Comparison of ENCODE assay signal across 13 cellular contexts in the genomic region with DNA sequence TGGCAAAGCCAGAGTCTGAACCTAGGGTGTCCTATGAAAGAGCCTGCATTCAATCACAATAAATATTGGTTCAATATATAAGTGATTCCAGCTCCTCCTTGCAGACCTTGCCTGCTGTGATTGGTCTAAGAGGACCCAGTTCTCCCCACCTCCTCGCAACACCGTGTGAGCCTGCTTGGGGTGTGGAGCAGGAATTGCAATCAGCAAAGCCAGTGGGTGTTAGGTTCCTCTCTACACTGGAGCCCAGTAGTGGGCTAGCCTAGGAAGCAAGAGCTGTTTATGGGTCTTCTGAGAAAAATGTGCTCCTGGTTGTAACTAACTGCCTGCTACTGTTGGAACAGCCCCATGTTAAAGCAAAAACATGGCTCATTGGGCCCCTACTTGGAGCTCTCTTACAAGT. TPM values are rescaled to one million over a fixed set of nuclear protein-coding genes. Genes with fewer than 3 reads are reported as not detected.
DNase-seq lines count a peak whose midpoint lies in the region; ATAC-seq and TF ChIP-seq lines count a peak whose summit lies in the region.
"Had no signal": no experiment of that assay in that cellular context is flagged by ENCODE, and none has a peak within 500 bp of the region (broad histone marks: within the 10 kb centered on the region; RNA-seq: fewer than 3 reads in every experiment).

No MANE protein-coding gene starts in this region.

- H3K27me3 ChIP-seq in heart right ventricle, result no peaks in the 10 kb centered on the region
- H3K27me3 ChIP-seq in OCI-LY1 (ENCODE audit: insufficient read depth, low read length), result no peaks in the 10 kb centered on the region
- H3K27me3 ChIP-seq in thymus (ENCODE audit: control insufficient read depth, insufficient read depth), result no peaks in the 10 kb centered on the region
- no peaks in the 10 kb centered on the region for H3K27me3 ChIP-seq in transverse colon
- H3K27me3 ChIP-seq: brain microvascular endothelial cell, ovary had no signal

- no peak overlapping the region for H2AFZ ChIP-seq in OCI-LY1 (ENCODE audit: low read length)

- TF ChIP-seq EP300 in transverse colon (IDR thresholded peaks at IDR 0.05; ENCODE audit: low read depth), result no peak

- peaks cover 9 to 65% (median 45%) of the 10 kb centered on the region in 9 donors for H3K4me1 ChIP-seq in heart right ventricle
- H3K4me1 ChIP-seq in OCI-LY1 (ENCODE audit: insufficient read depth, low read length, severe bottlenecking), result peaks cover 97% of the 10 kb centered on the region
- peaks cover 65% of the 10 kb centered on the region for H3K4me1 ChIP-seq in thymus (ENCODE audit: control insufficient read depth, insufficient read depth, low read length)
- H3K4me1 ChIP-seq in transverse colon, result peaks cover 4 to 44% (median 18%) of the 10 kb centered on the region in 4 donors

- H3K9me2 ChIP-seq in OCI-LY1 (ENCODE audit: low read depth, low read length), result no peaks in the 10 kb centered on the region

- H3K4me1 Mint-ChIP-seq in glutamatergic neuron (ENCODE audit: low read depth, unreplicated experiment), result peaks cover 43% of the 10 kb centered on the region

- 62 to 69% methylated on average over 2 of the region's 2 CpGs for WGBS in heart right ventricle, 2 donors
- 69% methylated on average over 2 of the region's 2 CpGs for WGBS in thymus
- 84 to 100% methylated on average over 1 to 2 of the region's 2 CpGs for WGBS in transverse colon (ENCODE audit: low coverage in 1 of 2), 2 donors

- DNase-seq in heart right ventricle (no peak), left ventricle myocardium superior (no peak), glutamatergic neuron (no peak), HCEC 1CT (no peak), transverse colon (no peak), NCI-H2107 (lab: John Stamatoyannopoulos, UW) (no peak)
- DNase-seq: activated T-cell treated with anti-CD3 and anti-CD28 coated beads, Interleukin-2, amount 50 U/mL, for 4 hours; brain microvascular endothelial cell; NCI-H1105 treated with DMSO at 0.1 percent for 48 hours; NCI-H524; ovary had no signal

- TF ChIP-seq CTCF in heart right ventricle (IDR thresholded peaks at IDR 0.05) (no peak), OCI-LY1 (IDR thresholded peaks at IDR 0.05; ENCODE audit: low read length) (no peak), glutamatergic neuron (IDR thresholded peaks at IDR 0.05; ENCODE audit: partially characterized antibody, unreplicated experiment) (no peak), transverse colon (IDR thresholded peaks at IDR 0.05) (no peak)

- peaks cover 14% of the 10 kb centered on the region for H3K27me3 Mint-ChIP-seq in glutamatergic neuron (ENCODE audit: unreplicated experiment)

- H3K4me2 ChIP-seq in OCI-LY1 (ENCODE audit: low read length), result peak overlapping the region; percentile 93

- no peak overlapping the region for H3K27ac Mint-ChIP-seq in glutamatergic neuron (ENCODE audit: unreplicated experiment)

- peaks cover 4% of the 10 kb centered on the region for H3K36me3 Mint-ChIP-seq in glutamatergic neuron (ENCODE audit: unreplicated experiment)

- intact Hi-C loops in heart right ventricle (cut with DNase I) (no loop called here), left ventricle myocardium superior (cut with micrococcal nuclease) (no loop called here), transverse colon (cut with DNase I; ENCODE audit: low total_unique reads) (no loop called here)

- H4K20me1 ChIP-seq in OCI-LY1 (ENCODE audit: insufficient read depth, low read length), result no peaks in the 10 kb centered on the region

- H3K9me3 Mint-ChIP-seq in glutamatergic neuron (ENCODE audit: unreplicated experiment), result peaks cover 16% of the 10 kb centered on the region
- H3K9me3 Mint-ChIP-seq: activated T-cell treated with anti-CD3 and anti-CD28 coated beads, Interleukin-2, amount 50 U/mL, for 4 hours had no signal

- no peak for TF ChIP-seq POLR2A in transverse colon (IDR thresholded peaks at IDR 0.05)

- peaks cover 8% of the 10 kb centered on the region; the same call in 1 of the 2 replicates for H3F3A ChIP-seq in OCI-LY1 (ENCODE audit: insufficient read depth, low read length)

- peak overlapping the region; percentile 46 for H3K4me3 Mint-ChIP-seq in glutamatergic neuron (ENCODE audit: unreplicated experiment)
- H3K4me3 Mint-ChIP-seq: activated T-cell treated with anti-CD3 and anti-CD28 coated beads, Interleukin-2, amount 50 U/mL, for 4 hours had no signal

- peak overlapping the region; percentile 95 for H3K9ac ChIP-seq in OCI-LY1 (ENCODE audit: low read length)

- in situ Hi-C loops in transverse colon (cut with MboI; ENCODE audit: low pct_ligation_motif_present in 1 of 4, low pct_unique_long_range_greater_than_20kb in 1 of 4, low sequenced_read_pairs in 3 of 4), result no loop called here

- no peaks in the 10 kb centered on the region for H3K36me3 ChIP-seq in heart right ventricle
- peaks cover 7% of the 10 kb centered on the region; the same call in 1 of the 2 replicates for H3K36me3 ChIP-seq in OCI-LY1 (ENCODE audit: insufficient read depth, low read length)
- H3K36me3 ChIP-seq in thymus (ENCODE audit: control insufficient read depth, insufficient read depth), result no peaks in the 10 kb centered on the region
- H3K36me3 ChIP-seq in transverse colon, result no peaks in the 10 kb centered on the region
- H3K36me3 ChIP-seq: ovary had no signal

- no peaks in the 10 kb centered on the region for H3K9me3 ChIP-seq in heart right ventricle
- no peaks in the 10 kb centered on the region for H3K9me3 ChIP-seq in OCI-LY1 (ENCODE audit: low read length)
- no peaks in the 10 kb centered on the region for H3K9me3 ChIP-seq in thymus (ENCODE audit: control insufficient read depth)
- no peaks in the 10 kb centered on the region for H3K9me3 ChIP-seq in transverse colon
- H3K9me3 ChIP-seq: ovary had no signal

- H3K79me2 ChIP-seq in OCI-LY1 (ENCODE audit: insufficient read depth, low read length), result no peaks in the 10 kb centered on the region

- no peak overlapping the region for H3K4me3 ChIP-seq in heart right ventricle
- peak overlapping the region; percentile 86 for H3K4me3 ChIP-seq in OCI-LY1 (ENCODE audit: low read depth, low read length, poor library complexity, severe bottlenecking)
- no peak overlapping the region for H3K4me3 ChIP-seq in thymus (ENCODE audit: low read length)
- no peak overlapping the region for H3K4me3 ChIP-seq in transverse colon
- H3K4me3 ChIP-seq: ovary had no signal

- H3K27ac ChIP-seq in heart right ventricle (peak overlapping the region in 6 of 10 donors; percentile 9 to 73 (median 56)), OCI-LY1 (ENCODE audit: low read depth, low read length, poor library complexity, severe bottlenecking) (peak overlapping the region; percentile 100), thymus (ENCODE audit: low read depth) (peak overlapping the region; percentile 18), transverse colon (peak overlapping the region in 2 of 4 donors; percentile 49 to 65)
- H3K27ac ChIP-seq: brain microvascular endothelial cell, ovary had no signal

- ATAC-seq in heart right ventricle (no peak), left ventricle myocardium superior (no peak)
- ATAC-seq: activated T-cell treated with anti-CD3 and anti-CD28 coated beads, Interleukin-2, amount 50 U/mL, for 4 hours had no signal

RNA-seq across cellular contexts. Expression of a gene that starts 3.5 kb away (rescaled TPM):
- total RNA-seq in heart right ventricle (10 to 100 TPM in 1 of 10 donors, 1 to 10 TPM in 9; 1.5 to 17.6 (median 2.4) TPM), left ventricle myocardium superior (4.1 TPM), glutamatergic neuron (ENCODE audit: unreplicated experiment) (0.34 TPM), transverse colon (1 to 10 TPM; 1.6 to 9.4 (median 3.6) TPM)
- polyA plus RNA-seq in heart right ventricle (1 to 10 TPM in 1 of 2 donors, under 1 TPM in 1; 0.88 to 3.9 TPM), thymus (28.0 TPM)

RNA-seq across cellular contexts. Expression of a gene that starts 39.3 kb away (rescaled TPM):
- total RNA-seq in heart right ventricle (1 to 10 TPM in 8 of 10 donors, under 1 TPM in 2; 0.57 to 6.9 (median 2.0) TPM), left ventricle myocardium superior (1.4 TPM), glutamatergic neuron (ENCODE audit: unreplicated experiment) (0.15 TPM), transverse colon (10 to 100 TPM in 2 of 4 donors, 1 to 10 TPM in 2; 3.3 to 18.3 (median 9.7) TPM)
- polyA plus RNA-seq in heart right ventricle (1 to 10 TPM; 1.0 to 2.2 TPM), thymus (4.0 TPM)
